Comparison of ENCODE assay signal across 12 cellular contexts in genomic region chr10:117656385-117657367, GRCh38.
DNase-seq lines count a peak whose midpoint lies in the region; ATAC-seq and TF ChIP-seq lines count a peak whose summit lies in the region.
"Had no signal": no experiment of that assay in that cellular context is flagged by ENCODE, and none has a peak within 500 bp of the region (broad histone marks: within the 10 kb centered on the region; RNA-seq: fewer than 3 reads in every experiment).

No MANE protein-coding gene starts in this region.

- H3K9me3 Mint-ChIP-seq in endodermal cell, result peaks cover 13% of the 10 kb centered on the region

- H3K4me1 Mint-ChIP-seq in endodermal cell, result no peaks in the 10 kb centered on the region

- H3K27me3 ChIP-seq in transverse colon (no peaks in the 10 kb centered on the region), endodermal cell (ENCODE audit: control insufficient read depth, insufficient read depth, low read length, poor library complexity, severe bottlenecking) (no peaks in the 10 kb centered on the region)
- H3K27me3 ChIP-seq: body of pancreas, ovary had no signal

- no peak overlapping the region for H3K9ac ChIP-seq in endodermal cell (ENCODE audit: extremely low read depth, low read length, poor library complexity, severe bottlenecking)

- no peaks in the 10 kb centered on the region for H3K36me3 Mint-ChIP-seq in endodermal cell (ENCODE audit: low read depth)

- ATAC-seq in GM18499 (IDR thresholded peaks at IDR 0.05; ENCODE audit: insufficient read depth, unreplicated experiment) (peak; percentile 62), GM19328 (IDR thresholded peaks at IDR 0.05; ENCODE audit: unreplicated experiment) (peak; percentile 77), HG02852 (IDR thresholded peaks at IDR 0.05; ENCODE audit: unreplicated experiment) (peak; percentile 80), HG03575 (IDR thresholded peaks at IDR 0.05; ENCODE audit: extremely low read depth, insufficient number of reproducible peaks, low FRiP score, unreplicated experiment) (peak; percentile 67)
- ATAC-seq: body of pancreas, PC-3 had no signal

- H3K4me1 ChIP-seq in transverse colon (no peaks in the 10 kb centered on the region), endodermal cell (ENCODE audit: control insufficient read depth, insufficient read depth, low read length) (no peaks in the 10 kb centered on the region)
- H3K4me1 ChIP-seq: body of pancreas had no signal

- H3K4me3 ChIP-seq in transverse colon, result no peak overlapping the region
- H3K4me3 ChIP-seq in endodermal cell (ENCODE audit: low read length), result no peak overlapping the region
- H3K4me3 ChIP-seq: body of pancreas, ovary had no signal

- intact Hi-C loops in transverse colon (cut with DNase I; ENCODE audit: low total_unique reads), result no loop called here

- H3K27ac ChIP-seq in transverse colon, result no peak overlapping the region
- no peak overlapping the region for H3K27ac ChIP-seq in endodermal cell (ENCODE audit: low read depth, low read length)
- H3K27ac ChIP-seq: body of pancreas, ovary had no signal

- no peaks in the 10 kb centered on the region for H3K9me3 ChIP-seq in transverse colon
- peaks cover 6% of the 10 kb centered on the region for H3K9me3 ChIP-seq in endodermal cell (ENCODE audit: control insufficient read depth, low read length)

- TF ChIP-seq CTCF in transverse colon (IDR thresholded peaks at IDR 0.05) (no peak), endodermal cell (conservative IDR thresholded peaks at IDR 0.05) (no peak)

- DNase-seq in transverse colon, result no peak
- DNase-seq in endodermal cell, result no peak
- DNase-seq in stimulated activated CD4-positive, alpha-beta T cell treated with anti-CD3 and anti-CD28 coated beads, Interleukin-12 subunit alpha, Interleukin-12 subunit beta, amount 100 ng/mL, for 4 hours, result no peak
- DNase-seq in midbrain (lab: John Stamatoyannopoulos, UW), result no peak
- DNase-seq: activated CD4-positive, CD25-positive, alpha-beta regulatory T cell; body of pancreas; ovary; PC-3 had no signal

- no peak overlapping the region for H3K27ac Mint-ChIP-seq in endodermal cell

- TF ChIP-seq EP300 in transverse colon (IDR thresholded peaks at IDR 0.05; ENCODE audit: low read depth), result no peak

- H3K36me3 ChIP-seq in transverse colon (no peaks in the 10 kb centered on the region), endodermal cell (ENCODE audit: control insufficient read depth, insufficient read depth, low read length) (no peaks in the 10 kb centered on the region)
- H3K36me3 ChIP-seq: ovary had no signal

- no peak overlapping the region for H3K4me3 Mint-ChIP-seq in endodermal cell

- H3K27me3 Mint-ChIP-seq in endodermal cell (ENCODE audit: insufficient read depth), result peaks cover 14% of the 10 kb centered on the region

- 65 to 77% methylated on average over 7 of the region's 7 CpGs for WGBS in transverse colon (ENCODE audit: low coverage in 1 of 2), 2 donors
- 89 to 94% methylated on average over 1 to 7 of the region's 7 CpGs for WGBS in endodermal cell (ENCODE audit: insufficient coverage in 1 of 2, insufficient read length in 1 of 2), 2 experiments

- TF ChIP-seq POLR2A in transverse colon (IDR thresholded peaks at IDR 0.05), result no peak

- in situ Hi-C loops in transverse colon (cut with MboI; ENCODE audit: low pct_ligation_motif_present in 1 of 4, low pct_unique_long_range_greater_than_20kb in 1 of 4, low sequenced_read_pairs in 3 of 4), result no loop called here
